ENCODE assay signal across 11 cellular contexts in the genomic region with DNA sequence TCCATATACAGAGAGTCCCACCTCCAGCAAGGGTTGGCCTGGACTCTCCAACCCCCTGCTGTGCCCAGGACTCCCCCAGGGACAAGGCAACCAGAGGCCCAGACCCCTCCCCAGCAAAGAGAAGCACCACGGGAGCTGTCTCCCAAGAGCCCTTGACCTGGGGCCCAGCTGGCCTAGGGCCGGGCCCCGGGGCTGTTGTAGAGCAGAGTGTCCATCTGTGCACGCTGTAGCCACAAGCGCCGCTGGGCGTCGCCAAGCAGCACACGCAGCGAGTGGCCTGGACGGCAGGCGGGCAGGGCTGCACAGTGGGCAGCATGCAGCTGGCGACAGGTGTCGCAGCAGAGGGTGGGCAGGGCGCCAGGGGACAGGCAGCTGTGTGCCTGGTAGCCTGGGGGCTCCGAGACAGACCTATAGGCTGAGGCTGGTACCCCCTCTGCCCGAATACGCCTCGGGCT. TPM values are rescaled to one million over a fixed set of nuclear protein-coding genes. Genes with fewer than 3 reads are reported as not detected.
DNase-seq lines count a peak whose midpoint lies in the region; ATAC-seq and TF ChIP-seq lines count a peak whose summit lies in the region.
"Had no signal": no experiment of that assay in that cellular context is flagged by ENCODE, and none has a peak within 500 bp of the region (broad histone marks: within the 10 kb centered on the region; RNA-seq: fewer than 3 reads in every experiment).

No MANE protein-coding gene starts in this region.

- TF ChIP-seq EP300 in SK-N-SH (IDR thresholded peaks at IDR 0.05; ENCODE audit: borderline replicate concordance in 1 of 2, low read depth in 1 of 2, low read length in 1 of 2): no peak

- TF ChIP-seq CTCF in SK-N-SH (IDR thresholded peaks at IDR 0.05) (no peak), mucosa of descending colon (IDR thresholded peaks at IDR 0.05) (no peak)

- CTCF ChIA-PET in SK-N-SH (lab: Yijun Ruan, JAX): interaction anchor here (1.9 to 4.3 kb wide), 2 partner anchors 9 to 163 kb away, joined by 4 to 37 read pairs; no protein-coding TSS in a partner anchor

- H3K4me3 ChIP-seq in SK-N-SH (ENCODE audit: low read depth in 2 of 2, low read length in 1 of 2) (no peak overlapping the region), mucosa of descending colon (no peak overlapping the region)

- no peaks in the 10 kb centered on the region for H3K27me3 Mint-ChIP-seq in activated T-helper 1 cell treated with anti-CD3 and anti-CD28 coated beads, Interleukin-12 subunit alpha, Interleukin-12 subunit beta, Interleukin-2, Interleukin-4 antibody, amounts not matched to agents 30 ng/mL and 10 ng/mL and 1 ng/mL, durations not matched to agents 14 hours and 24 hours and 36 hours (ENCODE audit: insufficient read depth)

- intact Hi-C loops in mucosa of descending colon (cut with DNase I, micrococcal nuclease): no loop called here
- intact Hi-C loops in activated T-helper 1 cell treated with anti-CD3 and anti-CD28 coated beads, Interleukin-12 subunit alpha, Interleukin-12 subunit beta, Interleukin-2, Interleukin-4 antibody, amounts not matched to agents 30 ng/mL and 10 ng/mL and 1 ng/mL, durations not matched to agents 14 hours and 24 hours and 36 hours (cut with micrococcal nuclease): no loop called here

- POLR2A ChIA-PET in SK-N-SH (lab: Yijun Ruan, JAX): interaction anchor here (0.9 to 2.6 kb wide), 3 partner anchors 10 to 40 kb away, joined by 3 to 10 read pairs (median 3); a partner anchor contains a TSS

- no peak overlapping the region for H3K9ac ChIP-seq in SK-N-SH

- H3K4me1 ChIP-seq in SK-N-SH (ENCODE audit: control insufficient read depth in 1 of 2, insufficient read depth in 2 of 2, low read depth in 1 of 2, low read length in 1 of 2): peaks cover 9 to 27% of the 10 kb centered on the region in 2 experiments; a peak in 2 of 4 replicates
- H3K4me1 ChIP-seq in mucosa of descending colon (ENCODE audit: low read depth): peaks cover 16% of the 10 kb centered on the region

- H3K4me3 Mint-ChIP-seq in activated T-helper 1 cell treated with anti-CD3 and anti-CD28 coated beads, Interleukin-12 subunit alpha, Interleukin-12 subunit beta, Interleukin-2, Interleukin-4 antibody, amounts not matched to agents 30 ng/mL and 10 ng/mL and 1 ng/mL, durations not matched to agents 14 hours and 24 hours and 36 hours: no peak overlapping the region
- H3K4me3 Mint-ChIP-seq: activated T-cell treated with anti-CD3 and anti-CD28 coated beads, Interleukin-2, amount 50 U/mL, for 72 hours had no signal

- no peak overlapping the region for H2AFZ ChIP-seq in SK-N-SH (ENCODE audit: low read depth)

- H3K9me2 ChIP-seq in SK-N-SH: no peaks in the 10 kb centered on the region

- no peaks in the 10 kb centered on the region for H3K79me2 ChIP-seq in SK-N-SH (ENCODE audit: insufficient read depth)

- H3K36me3 Mint-ChIP-seq in activated T-helper 1 cell treated with anti-CD3 and anti-CD28 coated beads, Interleukin-12 subunit alpha, Interleukin-12 subunit beta, Interleukin-2, Interleukin-4 antibody, amounts not matched to agents 30 ng/mL and 10 ng/mL and 1 ng/mL, durations not matched to agents 14 hours and 24 hours and 36 hours (ENCODE audit: low read depth): peaks cover 6% of the 10 kb centered on the region

- H3K9me3 ChIP-seq in SK-N-SH: no peaks in the 10 kb centered on the region
- H3K9me3 ChIP-seq in mucosa of descending colon: no peaks in the 10 kb centered on the region

- H3K36me3 ChIP-seq in SK-N-SH (replicated peaks in 1 of 2; ENCODE audit: control insufficient read depth in 1 of 2, insufficient read depth in 2 of 2, low read length in 1 of 2) (peaks cover 7 to 52% of the 10 kb centered on the region in 2 experiments), mucosa of descending colon (ENCODE audit: low read depth) (no peaks in the 10 kb centered on the region)

- TF ChIP-seq RAD21 in SK-N-SH (IDR thresholded peaks at IDR 0.05; ENCODE audit: low read length): no peak

- H3K27me3 ChIP-seq in SK-N-SH (ENCODE audit: insufficient read depth): no peaks in the 10 kb centered on the region

- H3F3A ChIP-seq in SK-N-SH (replicated peaks; ENCODE audit: insufficient read depth): peaks cover 9% of the 10 kb centered on the region

- no peak for ATAC-seq in SK-N-SH treated with all-trans-retinoic acid at 6 μM for 48 hours
- ATAC-seq in mucosa of descending colon: no peak
- ATAC-seq: activated T-cell treated with anti-CD3 and anti-CD28 coated beads, Interleukin-2, amount 50 U/mL, for 72 hours had no signal

- no peak overlapping the region; a peak in 1 of 4 replicates for H3K27ac ChIP-seq in SK-N-SH (ENCODE audit: low read depth in 2 of 2, low read length in 1 of 2)

- DNase-seq in SK-N-SH: peak; percentile 50
- DNase-seq in NCI-H69 (lab: John Stamatoyannopoulos, UW): peak; percentile 86
- DNase-seq in mucosa of descending colon: peak; percentile 28 to 68 (median 41)
- DNase-seq in iPS-NIHi11 (ENCODE audit: low spot score): no peak
- DNase-seq in activated T-helper 1 cell treated with anti-CD3 and anti-CD28 coated beads, Interleukin-12 subunit alpha, Interleukin-12 subunit beta, Interleukin-2, Interleukin-4 antibody, amounts not matched to agents 30 ng/mL and 10 ng/mL and 1 ng/mL, durations not matched to agents 14 hours and 24 hours and 36 hours (ENCODE audit: low spot score): no peak
- DNase-seq: activated CD4-positive, CD25-positive, alpha-beta regulatory T cell treated with anti-CD3 and anti-CD28 coated beads, Interleukin-2, amount 50 U/mL, for 72 hours; dermis blood vessel endothelial cell; stimulated activated CD4-positive, alpha-beta T cell treated with anti-CD3 and anti-CD28 coated beads, Interleukin-4, amount 100 ng/mL, for 24 hours; stimulated activated naive CD4-positive, alpha-beta T cell treated with Interleukin-2 at 50 U/mL for 16 hours had no signal

- H3K4me2 ChIP-seq in SK-N-SH: no peak overlapping the region

- no peaks in the 10 kb centered on the region for H3K9me3 Mint-ChIP-seq in activated T-helper 1 cell treated with anti-CD3 and anti-CD28 coated beads, Interleukin-12 subunit alpha, Interleukin-12 subunit beta, Interleukin-2, Interleukin-4 antibody, amounts not matched to agents 30 ng/mL and 10 ng/mL and 1 ng/mL, durations not matched to agents 14 hours and 24 hours and 36 hours
- H3K9me3 Mint-ChIP-seq: activated T-cell treated with anti-CD3 and anti-CD28 coated beads, Interleukin-2, amount 50 U/mL, for 72 hours had no signal

- H3K27ac Mint-ChIP-seq in activated T-helper 1 cell treated with anti-CD3 and anti-CD28 coated beads, Interleukin-12 subunit alpha, Interleukin-12 subunit beta, Interleukin-2, Interleukin-4 antibody, amounts not matched to agents 30 ng/mL and 10 ng/mL and 1 ng/mL, durations not matched to agents 14 hours and 24 hours and 36 hours: no peak overlapping the region
- H3K27ac Mint-ChIP-seq: activated T-cell treated with anti-CD3 and anti-CD28 coated beads, Interleukin-2, amount 50 U/mL, for 72 hours had no signal

- 96% methylated on average over 9 of the region's 19 CpGs for WGBS in SK-N-SH (ENCODE audit: low lambda C conversion rate)

- H3K4me1 Mint-ChIP-seq in activated T-helper 1 cell treated with anti-CD3 and anti-CD28 coated beads, Interleukin-12 subunit alpha, Interleukin-12 subunit beta, Interleukin-2, Interleukin-4 antibody, amounts not matched to agents 30 ng/mL and 10 ng/mL and 1 ng/mL, durations not matched to agents 14 hours and 24 hours and 36 hours (ENCODE audit: low read depth): peaks cover under 1% of the 10 kb centered on the region

- H4K20me1 ChIP-seq in SK-N-SH (ENCODE audit: insufficient read depth): peaks cover 11% of the 10 kb centered on the region

TF ChIP-seq in SK-N-SH, 30 proteins besides CTCF, POLR2A, EP300 and RAD21 (continues in another document):
- TF ChIP-seq TCF12 (IDR thresholded peaks at IDR 0.05): no peak

RNA-seq across cellular contexts. Expression of a gene that starts 4.3 kb away (rescaled TPM):
- 7.8 and 8.6 TPM in 2 replicates for polyA plus RNA-seq in SK-N-SH (2012; rRNA removed)
- 3.8 and 6.4 TPM in 2 replicates for polyA plus RNA-seq in SK-N-SH (2012; cell fraction: cytosol; rRNA removed)
- 12.2 and 23.8 TPM in 2 replicates for polyA plus RNA-seq in SK-N-SH (2012; cell fraction: nucleus; rRNA removed)
- total RNA-seq in mucosa of descending colon: 10 to 100 TPM; 12.5 to 21.7 (median 14.4) TPM
- total RNA-seq in activated T-helper 1 cell treated with anti-CD3 and anti-CD28 coated beads, Interleukin-12 subunit alpha, Interleukin-12 subunit beta, Interleukin-2, Interleukin-4 antibody, amounts not matched to agents 30 ng/mL and 10 ng/mL and 1 ng/mL, durations not matched to agents 14 hours and 24 hours and 36 hours: 14.1 and 15.2 TPM in 2 replicates

RNA-seq across cellular contexts. Expression of a gene that starts 10.7 kb away (rescaled TPM):
- polyA plus RNA-seq in SK-N-SH (2012; rRNA removed): 84.7 and 94.5 TPM in 2 replicates
- 25.8 and 40.4 TPM in 2 replicates for polyA plus RNA-seq in SK-N-SH (2012; cell fraction: cytosol; rRNA removed)
- polyA plus RNA-seq in SK-N-SH (2012; cell fraction: nucleus; rRNA removed): 517 and 551 TPM in 2 replicates
- 100 to 1,000 TPM in 1 of 3 donors, 10 to 100 TPM in 2; 90.8 to 163 (median 94.5) TPM for total RNA-seq in mucosa of descending colon
- total RNA-seq in activated T-helper 1 cell treated with anti-CD3 and anti-CD28 coated beads, Interleukin-12 subunit alpha, Interleukin-12 subunit beta, Interleukin-2, Interleukin-4 antibody, amounts not matched to agents 30 ng/mL and 10 ng/mL and 1 ng/mL, durations not matched to agents 14 hours and 24 hours and 36 hours: 93.9 and 99.6 TPM in 2 replicates

RNA-seq across cellular contexts. Expression of a gene that starts 23.5 kb away (rescaled TPM):
- 9.2 and 10.1 TPM in 2 replicates for polyA plus RNA-seq in SK-N-SH (2012; rRNA removed)
- 2.8 and 4.8 TPM in 2 replicates for polyA plus RNA-seq in SK-N-SH (2012; cell fraction: cytosol; rRNA removed)
- 50.4 and 75.0 TPM in 2 replicates for polyA plus RNA-seq in SK-N-SH (2012; cell fraction: nucleus; rRNA removed)
- 10 to 100 TPM; 15.3 to 20.6 (median 16.4) TPM for total RNA-seq in mucosa of descending colon
- 4.9 and 5.9 TPM in 2 replicates for total RNA-seq in activated T-helper 1 cell treated with anti-CD3 and anti-CD28 coated beads, Interleukin-12 subunit alpha, Interleukin-12 subunit beta, Interleukin-2, Interleukin-4 antibody, amounts not matched to agents 30 ng/mL and 10 ng/mL and 1 ng/mL, durations not matched to agents 14 hours and 24 hours and 36 hours

RNA-seq across cellular contexts. Expression of a gene that starts 24.1 kb away (rescaled TPM):
- 24.9 and 27.0 TPM in 2 replicates for polyA plus RNA-seq in SK-N-SH (2012; rRNA removed)
- polyA plus RNA-seq in SK-N-SH (2012; cell fraction: cytosol; rRNA removed): 7.7 and 10.6 TPM in 2 replicates
- 165 and 173 TPM in 2 replicates for polyA plus RNA-seq in SK-N-SH (2012; cell fraction: nucleus; rRNA removed)
- 10 to 100 TPM; 30.5 to 50.4 (median 31.6) TPM for total RNA-seq in mucosa of descending colon
- 34.2 and 36.4 TPM in 2 replicates for total RNA-seq in activated T-helper 1 cell treated with anti-CD3 and anti-CD28 coated beads, Interleukin-12 subunit alpha, Interleukin-12 subunit beta, Interleukin-2, Interleukin-4 antibody, amounts not matched to agents 30 ng/mL and 10 ng/mL and 1 ng/mL, durations not matched to agents 14 hours and 24 hours and 36 hours

RNA-seq across cellular contexts. Expression of a gene that starts 39.6 kb away (rescaled TPM):
- 7.2 and 8.5 TPM in 2 replicates for polyA plus RNA-seq in SK-N-SH (2012; rRNA removed)
- polyA plus RNA-seq in SK-N-SH (2012; cell fraction: cytosol; rRNA removed): 4.7 and 5.6 TPM in 2 replicates
- polyA plus RNA-seq in SK-N-SH (2012; cell fraction: nucleus; rRNA removed): 25.2 and 26.5 TPM in 2 replicates
- total RNA-seq in mucosa of descending colon: 10 to 100 TPM in 2 of 3 donors, 1 to 10 TPM in 1; 8.0 to 11.0 (median 10.7) TPM
- total RNA-seq in activated T-helper 1 cell treated with anti-CD3 and anti-CD28 coated beads, Interleukin-12 subunit alpha, Interleukin-12 subunit beta, Interleukin-2, Interleukin-4 antibody, amounts not matched to agents 30 ng/mL and 10 ng/mL and 1 ng/mL, durations not matched to agents 14 hours and 24 hours and 36 hours: 15.1 and 16.1 TPM in 2 replicates

Comparison
In these comparisons a context has a peak if more than half of its experiments do, and no peak if none do; other contexts are left out.
1. DNase-seq: peak in SK-N-SH (single experiment), NCI-H69 (single experiment) and mucosa of descending colon (3 of 3); none in iPS-NIHi11 (single experiment) and activated T-helper 1 cell treated with anti-CD3 and anti-CD28 coated beads, Interleukin-12 subunit alpha, Interleukin-12 subunit beta, Interleukin-2, Interleukin-4 antibody, amounts not matched to agents 30 ng/mL and 10 ng/mL and 1 ng/mL, durations not matched to agents 14 hours and 24 hours and 36 hours (single experiment).